Comparison of ENCODE assay signal across 8 cellular contexts in genomic region chr4:54384563-54384962, GRCh38.
DNase-seq lines count a peak whose midpoint lies in the region; ATAC-seq and TF ChIP-seq lines count a peak whose summit lies in the region.

No MANE protein-coding gene starts in this region.

- peak; percentile 1 to 12 for DNase-seq in activated T-cell treated with anti-CD3 and anti-CD28 coated beads, Interleukin-2, amount 50 U/mL, for 72 hours
- DNase-seq in activated T-cell treated with anti-CD3 and anti-CD28 coated beads, Interleukin-2, amount 50 U/mL, for 1 hour, result no peak
- peak; percentile 30 for DNase-seq in NCI-H345 (lab: John Stamatoyannopoulos, UW)
- DNase-seq in breast epithelium (ENCODE audit: low spot score in 2 of 2), result peak in 1 of 2 donors; percentile 19
- peak; percentile 29 for DNase-seq in mucosa of gallbladder (ENCODE audit: low spot score)
- no peak for DNase-seq in SHP77 treated with DMSO at 0.1 percent for 48 hours (lab: John Stamatoyannopoulos, UW)

- TF ChIP-seq CTCF in breast epithelium (IDR thresholded peaks at IDR 0.05), result peak in 2 of 3 donors; percentile 20 to 48

- H3K4me1 ChIP-seq in breast epithelium, result no peaks in the 10 kb centered on the region

- H3K36me3 Mint-ChIP-seq in activated T-cell treated with anti-CD3 and anti-CD28 coated beads, Interleukin-2, amount 50 U/mL, for 72 hours (ENCODE audit: insufficient read depth in 2 of 2), result peaks cover 0 to 2% of the 10 kb centered on the region in 2 donors

- H3K4me3 ChIP-seq in breast epithelium, result no peak overlapping the region

- ATAC-seq in activated T-cell treated with anti-CD3 and anti-CD28 coated beads, Interleukin-2, amount 50 U/mL, for 72 hours (replicated peaks in 1 of 2), result no peak
- no peak for ATAC-seq in GM18873 (IDR thresholded peaks at IDR 0.05; ENCODE audit: low FRiP score, unreplicated experiment)
- ATAC-seq in GM18511 (IDR thresholded peaks at IDR 0.05; ENCODE audit: unreplicated experiment), result no peak

- no peaks in the 10 kb centered on the region for H3K9me3 ChIP-seq in breast epithelium

- H3K27me3 Mint-ChIP-seq in activated T-cell treated with anti-CD3 and anti-CD28 coated beads, Interleukin-2, amount 50 U/mL, for 72 hours (ENCODE audit: low read depth), result no peaks in the 10 kb centered on the region

- H3K27me3 ChIP-seq in breast epithelium, result no peaks in the 10 kb centered on the region

- no peak overlapping the region for H3K4me3 Mint-ChIP-seq in activated T-cell treated with anti-CD3 and anti-CD28 coated beads, Interleukin-2, amount 50 U/mL, for 72 hours

- no peak for TF ChIP-seq POLR2A in breast epithelium (IDR thresholded peaks at IDR 0.05)

- peaks cover 2 to 3% of the 10 kb centered on the region in 2 donors for H3K9me3 Mint-ChIP-seq in activated T-cell treated with anti-CD3 and anti-CD28 coated beads, Interleukin-2, amount 50 U/mL, for 72 hours

- intact Hi-C loops in breast epithelium (cut with DNase I; ENCODE audit: low total_unique reads), result no loop called here

- no peaks in the 10 kb centered on the region for H3K36me3 ChIP-seq in breast epithelium

- H3K4me1 Mint-ChIP-seq in activated T-cell treated with anti-CD3 and anti-CD28 coated beads, Interleukin-2, amount 50 U/mL, for 72 hours (ENCODE audit: low read depth), result no peaks in the 10 kb centered on the region

- no peak overlapping the region for H3K27ac ChIP-seq in breast epithelium

- H3K27ac Mint-ChIP-seq in activated T-cell treated with anti-CD3 and anti-CD28 coated beads, Interleukin-2, amount 50 U/mL, for 72 hours, result no peak overlapping the region

Comparison
In these comparisons a context has a peak if more than half of its experiments do, and no peak if none do; other contexts are left out.
1. DNase-seq: peak in activated T-cell treated with anti-CD3 and anti-CD28 coated beads, Interleukin-2, amount 50 U/mL, for 72 hours (2 of 2), NCI-H345 (single experiment) and mucosa of gallbladder (single experiment); none in activated T-cell treated with anti-CD3 and anti-CD28 coated beads, Interleukin-2, amount 50 U/mL, for 1 hour (single experiment) and SHP77 treated with DMSO at 0.1 percent for 48 hours (single experiment).